ENCODE assay signal across 1 cellular context in the genomic region with DNA sequence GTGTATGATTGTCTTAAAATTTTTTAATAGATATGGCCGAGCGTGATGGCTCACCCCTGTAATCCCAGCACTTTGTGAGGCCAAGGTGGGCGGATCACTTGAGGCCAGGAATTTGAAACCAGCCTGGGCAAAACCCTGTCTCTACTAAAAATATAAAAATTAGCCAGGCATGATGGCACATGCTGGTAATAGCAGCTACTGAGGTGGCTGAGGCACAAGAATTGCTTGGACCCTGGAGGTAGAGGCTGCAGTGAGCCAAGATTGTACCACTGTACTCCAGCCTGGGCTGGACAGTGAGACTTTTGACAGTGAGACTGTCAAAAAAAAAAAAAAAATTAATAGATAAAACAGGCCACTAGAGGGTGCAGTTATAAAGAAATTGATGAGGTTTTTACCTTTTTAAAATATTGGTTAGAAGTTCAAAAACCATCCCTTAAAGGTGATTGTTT.
TF ChIP-seq lines count a peak whose summit lies in the region.

No MANE protein-coding gene starts in this region.

TF ChIP-seq in WTC11, 78 proteins besides CTCF, POLR2A, EP300 and RAD21 (continued from another document):
- no peak for TF ChIP-seq SMAD4 (CRISPR knock-in tag; IDR thresholded peaks at IDR 0.05)
